Comparison of ENCODE assay signal across 17 cellular contexts in the genomic region with DNA sequence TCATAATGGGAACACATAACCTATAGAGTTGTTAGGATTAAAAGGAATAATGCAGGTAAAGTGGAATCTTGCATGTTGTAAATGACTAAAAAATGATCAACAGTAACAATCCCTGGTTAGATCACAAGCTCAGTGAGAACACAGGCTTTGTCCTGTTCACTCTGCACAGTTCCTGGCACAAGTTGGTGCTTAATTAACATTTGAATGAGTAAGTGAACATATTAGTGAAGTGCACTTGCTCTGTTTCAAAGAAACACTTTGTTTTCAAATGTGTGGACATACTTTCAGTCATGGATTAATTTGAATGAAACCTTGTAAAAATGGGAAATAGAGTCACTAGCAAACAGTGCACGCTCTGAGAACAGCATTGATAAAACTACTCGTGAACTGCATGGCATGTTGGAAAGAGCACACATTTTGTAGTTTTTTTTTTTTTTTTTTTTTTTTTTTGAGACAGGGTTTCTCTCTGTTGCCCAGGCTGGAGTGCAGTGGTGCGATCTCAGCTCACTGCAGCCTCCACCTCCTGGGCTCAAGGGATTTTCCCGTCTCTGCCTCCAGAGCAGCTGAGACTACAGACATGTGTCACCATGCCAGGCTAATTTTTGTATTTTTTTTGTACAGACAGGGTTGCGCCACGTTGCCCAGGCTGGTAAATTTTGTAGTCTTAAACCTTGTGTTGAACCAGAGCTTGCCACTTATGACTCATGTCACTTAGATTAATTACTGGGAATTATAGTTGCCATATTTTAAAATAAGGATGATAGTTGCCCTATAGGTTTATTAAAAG.
DNase-seq lines count a peak whose midpoint lies in the region; ATAC-seq, FAIRE-seq and TF ChIP-seq lines count a peak whose summit lies in the region.
"Had no signal": no experiment of that assay in that cellular context is flagged by ENCODE, and none has a peak within 500 bp of the region (broad histone marks: within the 10 kb centered on the region; RNA-seq: fewer than 3 reads in every experiment).

No MANE protein-coding gene starts in this region.

- H3K27ac ChIP-seq in ACC112 (ENCODE audit: low read depth, low read length), result peak overlapping the region; percentile 77
- H3K27ac ChIP-seq: hepatocyte had no signal

- no peak overlapping the region; the same call in 1 of the 2 replicates for H3K4me3 ChIP-seq in ACC112 (ENCODE audit: low read depth, low read length)
- no peak overlapping the region for H3K4me3 ChIP-seq in MG63
- no peak overlapping the region for H3K4me3 ChIP-seq in bronchial epithelial cell (ENCODE audit: low read depth, low read length)
- H3K4me3 ChIP-seq: hepatocyte had no signal

- no peak for ATAC-seq in GM21367 (IDR thresholded peaks at IDR 0.05; ENCODE audit: unreplicated experiment)
- ATAC-seq: left colon had no signal

- H3K4me1 ChIP-seq in ACC112 (ENCODE audit: control insufficient read depth, insufficient read depth, low read length, unreplicated experiment), result peaks cover 39% of the 10 kb centered on the region

- TF ChIP-seq CTCF in bronchial epithelial cell (IDR thresholded peaks at IDR 0.05; ENCODE audit: insufficient read depth, low read length, severe bottlenecking), result no peak
- no peak for TF ChIP-seq CTCF in D721Med (IDR thresholded peaks at IDR 0.05; ENCODE audit: insufficient read depth, missing control alignments)

- H3K36me3 ChIP-seq in ACC112 (ENCODE audit: insufficient read depth, low read length) (no peaks in the 10 kb centered on the region), MG63 (no peaks in the 10 kb centered on the region), bronchial epithelial cell (ENCODE audit: control insufficient read depth, insufficient read depth, low read length) (no peaks in the 10 kb centered on the region)

- H3K79me2 ChIP-seq in ACC112 (ENCODE audit: control insufficient read depth, insufficient read depth, low read length, unreplicated experiment), result no peaks in the 10 kb centered on the region
- H3K79me2 ChIP-seq: hepatocyte had no signal

- no peaks in the 10 kb centered on the region for H3K27me3 ChIP-seq in ACC112 (ENCODE audit: insufficient read depth, low read length)
- H3K27me3 ChIP-seq in MG63, result no peaks in the 10 kb centered on the region
- H3K27me3 ChIP-seq in bronchial epithelial cell (ENCODE audit: control insufficient read depth, insufficient read depth, low read length), result no peaks in the 10 kb centered on the region
- H3K27me3 ChIP-seq: hepatocyte had no signal

- FAIRE-seq in bronchial epithelial cell (lab: Jason Lieb, UNC), result no peak
- FAIRE-seq in D721Med (lab: Jason Lieb, UNC), result no peak
- FAIRE-seq: endothelial cell of umbilical vein had no signal

- DNase-seq in MG63 (peak; percentile 50), bronchial epithelial cell (ENCODE audit: low read depth) (peak; percentile 76), myocyte (ENCODE audit: low read depth) (peak; percentile 39), T-helper 1 cell (no peak), D721Med (ENCODE audit: insufficient read length, low spot score) (no peak), NCI-H146 (lab: John Stamatoyannopoulos, UW) (no peak)
- DNase-seq: activated CD4-positive, alpha-beta T cell treated with anti-CD3 and anti-CD28 coated beads, Interleukin-2, amount 10 ng/mL, durations not matched to agents 7 days and 5 days; GDM1; left colon; NCI-H2081; NCI-H82; SHP77; T-helper 9 cell had no signal

- peak overlapping the region; percentile 1 for H2AFZ ChIP-seq in ACC112 (ENCODE audit: low read length, unreplicated experiment)
- H2AFZ ChIP-seq: hepatocyte had no signal

- H3K9me3 ChIP-seq in MG63, result no peaks in the 10 kb centered on the region

Comparison
In these comparisons a context has a peak if more than half of its experiments do, and no peak if none do; other contexts are left out.
1. DNase-seq: peak in MG63 (single experiment), bronchial epithelial cell (single experiment) and myocyte (single experiment); none in T-helper 1 cell (0 of 5), D721Med (single experiment) and NCI-H146 (single experiment).